Comparison of ENCODE assay signal across 1 cellular context in genomic region chr19:49953376-49953775, GRCh38.
TF ChIP-seq lines count a peak whose summit lies in the region.

No MANE protein-coding gene starts in this region.

TF ChIP-seq in WTC11, 78 proteins besides CTCF, POLR2A, EP300 and RAD21 (continued from another document):
- TF ChIP-seq ARID4B (CRISPR knock-in tag; IDR thresholded peaks at IDR 0.05; ENCODE audit: borderline replicate concordance) (no peak), ZNF121 (CRISPR knock-in tag; IDR thresholded peaks at IDR 0.05) (no peak)
- TF ChIP-seq, protein P1, sequence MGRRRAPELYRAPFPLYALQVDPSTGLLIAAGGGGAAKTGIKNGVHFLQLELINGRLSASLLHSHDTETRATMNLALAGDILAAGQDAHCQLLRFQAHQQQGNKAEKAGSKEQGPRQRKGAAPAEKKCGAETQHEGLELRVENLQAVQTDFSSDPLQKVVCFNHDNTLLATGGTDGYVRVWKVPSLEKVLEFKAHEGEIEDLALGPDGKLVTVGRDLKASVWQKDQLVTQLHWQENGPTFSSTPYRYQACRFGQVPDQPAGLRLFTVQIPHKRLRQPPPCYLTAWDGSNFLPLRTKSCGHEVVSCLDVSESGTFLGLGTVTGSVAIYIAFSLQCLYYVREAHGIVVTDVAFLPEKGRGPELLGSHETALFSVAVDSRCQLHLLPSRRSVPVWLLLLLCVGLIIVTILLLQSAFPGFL (CRISPR knock-in tag; IDR thresholded peaks at IDR 0.05; ENCODE audit: borderline replicate concordance): no peak
